In genomic region chr22:32802291-32802826, GRCh38 we compare ENCODE assay signal across 11 cellular contexts. TPM values are rescaled to one million over a fixed set of nuclear protein-coding genes. Genes with fewer than 3 reads are reported as not detected.
A peak's percentile ranks its signal among the peaks of the same experiment; 100 is the strongest.
DNase-seq lines count a peak whose midpoint lies in the region; FAIRE-seq and TF ChIP-seq lines count a peak whose summit lies in the region.
"Had no signal": no experiment of that assay in that cellular context is flagged by ENCODE, and none has a peak within 500 bp of the region (broad histone marks: within the 10 kb centered on the region; RNA-seq: fewer than 3 reads in every experiment).

No MANE protein-coding gene starts in this region.

- H3K4me1 Mint-ChIP-seq in activated naive CD8-positive, alpha-beta T cell (ENCODE audit: low read depth) = peaks cover 4% of the 10 kb centered on the region
- peaks cover 2% of the 10 kb centered on the region for H3K4me1 Mint-ChIP-seq in activated naive CD8-positive, alpha-beta T cell treated with anti-CD3 and anti-CD28 coated beads for 36 hours
- peaks cover 47% of the 10 kb centered on the region for H3K4me1 Mint-ChIP-seq in type B pancreatic cell (ENCODE audit: unreplicated experiment)

- TF ChIP-seq CTCF in epithelial cell of esophagus (IDR thresholded peaks at IDR 0.05; ENCODE audit: insufficient read depth, low read depth, low read length, missing control alignments) (no peak), type B pancreatic cell (conservative IDR thresholded peaks at IDR 0.05) (no peak), GM10248 (IDR thresholded peaks at IDR 0.05; ENCODE audit: control extremely low read depth, extremely low read depth, low read depth, missing control alignments) (no peak)

- H3K36me3 ChIP-seq in mucosa of stomach (ENCODE audit: control insufficient read depth, insufficient read depth, low read length) = no peaks in the 10 kb centered on the region

- H3K9me3 Mint-ChIP-seq in activated naive CD8-positive, alpha-beta T cell (ENCODE audit: low read depth) = no peaks in the 10 kb centered on the region
- H3K9me3 Mint-ChIP-seq in activated naive CD8-positive, alpha-beta T cell treated with anti-CD3 and anti-CD28 coated beads for 36 hours = no peaks in the 10 kb centered on the region
- H3K9me3 Mint-ChIP-seq in type B pancreatic cell = no peaks in the 10 kb centered on the region
- H3K9me3 Mint-ChIP-seq: T-helper 2 cell treated with Interferon-gamma antibody and Interleukin-4, amounts not matched to agents 5 μg/mL and 100 μg/mL, for 36 hours had no signal

- H3K9me3 ChIP-seq in mucosa of stomach (ENCODE audit: control insufficient read depth, low read length) = no peaks in the 10 kb centered on the region

- peak overlapping the region; percentile 7 for H3K4me3 Mint-ChIP-seq in activated naive CD8-positive, alpha-beta T cell
- no peak overlapping the region for H3K4me3 Mint-ChIP-seq in activated naive CD8-positive, alpha-beta T cell treated with anti-CD3 and anti-CD28 coated beads for 36 hours
- H3K4me3 Mint-ChIP-seq in type B pancreatic cell = peak overlapping the region; percentile 94
- H3K4me3 Mint-ChIP-seq: T-helper 2 cell treated with Interferon-gamma antibody and Interleukin-4, amounts not matched to agents 5 μg/mL and 100 μg/mL, for 36 hours had no signal

- CTCF ChIA-PET in GM10248 (lab: Yijun Ruan, JAX) = interaction anchor here (1.4 kb wide), 1 partner anchor 10 kb away, joined by 3 read pairs; no protein-coding TSS in a partner anchor

- H3K9ac ChIP-seq in mucosa of stomach (ENCODE audit: low read length) = peak overlapping the region; percentile 34

- H3K4me1 ChIP-seq in mucosa of stomach (ENCODE audit: control insufficient read depth, insufficient read depth, low read length) = peaks cover 6% of the 10 kb centered on the region

- no peak for DNase-seq in activated naive CD8-positive, alpha-beta T cell treated with anti-CD3 and anti-CD28 coated beads for 36 hours
- peak; percentile 33 for DNase-seq in epithelial cell of esophagus (ENCODE audit: low read depth)
- no peak for DNase-seq in type B pancreatic cell (ENCODE audit: extremely low spot score, unreplicated experiment)
- DNase-seq in NOMO-1 treated with DMSO at 0.1 percent for 48 hours (lab: John Stamatoyannopoulos, UW; ENCODE audit: unreplicated experiment) = no peak
- no peak for DNase-seq in GM10248 (ENCODE audit: extremely low spot score)
- no peak for DNase-seq in GM19239 (ENCODE audit: insufficient read length, low spot score)
- DNase-seq: AML-193, NCI-H1694 had no signal

- H3K27ac Mint-ChIP-seq in activated naive CD8-positive, alpha-beta T cell = no peak overlapping the region
- H3K27ac Mint-ChIP-seq in activated naive CD8-positive, alpha-beta T cell treated with anti-CD3 and anti-CD28 coated beads for 36 hours = no peak overlapping the region
- H3K27ac Mint-ChIP-seq in type B pancreatic cell = peak overlapping the region; percentile 31
- H3K27ac Mint-ChIP-seq: T-helper 2 cell treated with Interferon-gamma antibody and Interleukin-4, amounts not matched to agents 5 μg/mL and 100 μg/mL, for 36 hours had no signal

- peaks cover 29% of the 10 kb centered on the region for H3K27me3 ChIP-seq in mucosa of stomach (ENCODE audit: control insufficient read depth, insufficient read depth, low read length)

- no peak for FAIRE-seq in GM19239 (lab: Jason Lieb, UNC)

- POLR2A ChIA-PET in GM10248 (lab: Yijun Ruan, JAX) = no interaction called here

- peaks cover 41% of the 10 kb centered on the region for H3K27me3 Mint-ChIP-seq in activated naive CD8-positive, alpha-beta T cell
- peaks cover 62% of the 10 kb centered on the region for H3K27me3 Mint-ChIP-seq in activated naive CD8-positive, alpha-beta T cell treated with anti-CD3 and anti-CD28 coated beads for 36 hours
- peaks cover 14% of the 10 kb centered on the region for H3K27me3 Mint-ChIP-seq in type B pancreatic cell

- no peaks in the 10 kb centered on the region for H3K36me3 Mint-ChIP-seq in activated naive CD8-positive, alpha-beta T cell
- no peaks in the 10 kb centered on the region for H3K36me3 Mint-ChIP-seq in activated naive CD8-positive, alpha-beta T cell treated with anti-CD3 and anti-CD28 coated beads for 36 hours
- no peaks in the 10 kb centered on the region for H3K36me3 Mint-ChIP-seq in type B pancreatic cell

- H3K4me3 ChIP-seq in epithelial cell of esophagus (ENCODE audit: low read length) (peak overlapping the region; percentile 74), mucosa of stomach (ENCODE audit: low read length) (no peak overlapping the region)

RNA-seq across cellular contexts. Expression of gene TIMP3, which starts 0.9 kb away (rescaled TPM):
- total RNA-seq in activated naive CD8-positive, alpha-beta T cell treated with anti-CD3 and anti-CD28 coated beads for 36 hours = under 1 TPM; 0.08 to 0.14 TPM
- total RNA-seq in type B pancreatic cell (ENCODE audit: low replicate concordance) = 38.3 and 45.9 TPM in 2 replicates

Comparison
In these comparisons a context has a peak if more than half of its experiments do, and no peak if none do; other contexts are left out.
1. RNA of gene TIMP3, which starts 0.9 kb away (total RNA-seq): 38.3 to 45.9 TPM in type B pancreatic cell; 0.08 to 0.14 TPM in activated naive CD8-positive, alpha-beta T cell treated with anti-CD3 and anti-CD28 coated beads for 36 hours; every median in the first group is over 10 times any median in the second.